Comparison of ENCODE assay signal across 13 cellular contexts in the genomic region with DNA sequence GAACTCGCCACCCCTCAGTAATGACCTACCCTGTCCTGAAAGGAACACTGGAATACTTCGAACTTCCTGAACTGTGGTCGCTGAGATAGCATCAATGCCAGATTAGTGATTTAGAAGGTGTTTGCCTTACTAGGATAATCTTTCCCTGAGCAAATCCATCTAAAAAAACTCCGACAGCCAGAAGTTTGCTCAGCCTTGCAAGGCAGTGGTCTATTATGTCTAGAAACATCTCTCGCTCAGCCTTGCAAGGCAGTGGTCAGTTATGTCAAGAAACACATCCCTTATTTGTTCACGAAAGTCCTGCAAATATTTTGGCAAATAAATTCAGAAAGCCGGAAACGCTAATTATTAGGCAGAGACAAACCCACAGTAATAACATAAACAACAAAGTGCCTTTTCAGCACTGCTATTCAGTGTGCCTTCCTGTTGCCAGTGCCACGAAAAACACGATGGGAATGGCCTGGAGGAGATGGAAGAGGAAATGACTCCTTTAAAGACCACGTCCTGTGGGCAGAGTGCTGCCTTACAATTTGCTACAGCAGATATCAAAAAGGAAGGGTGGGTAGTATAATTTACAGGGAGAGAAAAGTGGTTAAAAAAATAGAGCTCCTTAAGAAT.
A peak's percentile ranks its signal among the peaks of the same experiment; 100 is the strongest.
DNase-seq lines count a peak whose midpoint lies in the region; ATAC-seq and TF ChIP-seq lines count a peak whose summit lies in the region.
"Had no signal": no experiment of that assay in that cellular context is flagged by ENCODE, and none has a peak within 500 bp of the region (broad histone marks: within the 10 kb centered on the region; RNA-seq: fewer than 3 reads in every experiment).

No MANE protein-coding gene starts in this region.

- peaks cover 34% of the 10 kb centered on the region for H3K4me1 ChIP-seq in osteoblast (ENCODE audit: insufficient read depth, low read length)

- peak overlapping the region; percentile 33 for H3K4me2 ChIP-seq in osteoblast (ENCODE audit: insufficient read depth, low read length)

- in situ Hi-C loops in SK-MEL-5 (cut with HindIII; ENCODE audit: low pct_unique_long_range_greater_than_20kb, low sequenced_read_pairs), result no loop called here

- H3K36me3 ChIP-seq in osteoblast (ENCODE audit: insufficient read depth, low read length), result no peaks in the 10 kb centered on the region
- H3K36me3 ChIP-seq: SJSA1 had no signal

- TF ChIP-seq CTCF in osteoblast (IDR thresholded peaks at IDR 0.05; ENCODE audit: extremely low read depth, low read depth, low read length), result no peak

- no peaks in the 10 kb centered on the region for H3K9me3 ChIP-seq in osteoblast (ENCODE audit: low read depth, low read length)
- H3K9me3 ChIP-seq: SJSA1 had no signal

- H3K79me2 ChIP-seq in osteoblast (ENCODE audit: insufficient read depth, low read length), result peaks cover 57% of the 10 kb centered on the region

- no peak for ATAC-seq in GM18498 (IDR thresholded peaks at IDR 0.05; ENCODE audit: unreplicated experiment)

- DNase-seq in COLO829 (ENCODE audit: low spot score), result peak; percentile 96
- DNase-seq in SK-MEL-5 (ENCODE audit: low read depth, low spot score), result peak; percentile 55
- DNase-seq in epidermal melanocyte (ENCODE audit: insufficient read length, low spot score), result peak; percentile 38
- DNase-seq in osteoblast (ENCODE audit: insufficient read length, low spot score, missing footprints), result no peak
- no peak for DNase-seq in DMS114 treated with DMSO at 0.1 percent for 48 hours (lab: John Stamatoyannopoulos, UW; ENCODE audit: unreplicated experiment)
- no peak for DNase-seq in RKO (ENCODE audit: low spot score)
- DNase-seq in retina, result no peak
- DNase-seq: activated CD8-positive, alpha-beta memory T cell treated with anti-CD3 and anti-CD28 coated beads, Interleukin-2, amount 50 U/mL, for 48 hours; cerebellar nuclear complex; NCI-H1930 had no signal

- H3K27ac ChIP-seq in osteoblast (ENCODE audit: low read depth, low read length), result peak overlapping the region; percentile 7
- H3K27ac ChIP-seq: SJSA1 had no signal

- H2AFZ ChIP-seq in osteoblast (ENCODE audit: low read length), result peak overlapping the region; percentile 14

- no peak overlapping the region for H3K4me3 ChIP-seq in osteoblast (ENCODE audit: insufficient read depth, low read length)
- H3K4me3 ChIP-seq: SJSA1, skin epidermis had no signal

- no peaks in the 10 kb centered on the region for H3K27me3 ChIP-seq in osteoblast (ENCODE audit: insufficient read depth, low read length)
- H3K27me3 ChIP-seq: SJSA1 had no signal

- peaks cover 9% of the 10 kb centered on the region for H4K20me1 ChIP-seq in osteoblast (ENCODE audit: insufficient read depth, low read length)

Comparison
In these comparisons a context has a peak if more than half of its experiments do, and no peak if none do; other contexts are left out.
1. DNase-seq: peak in COLO829 (single experiment), SK-MEL-5 (single experiment) and epidermal melanocyte (single experiment); none in osteoblast (single experiment), DMS114 treated with DMSO at 0.1 percent for 48 hours (single experiment), RKO (single experiment) and retina (single experiment).